8 cellular contexts compared by ENCODE assay signal in genomic region chr1:220786057-220786336, GRCh38. TPM values are rescaled to one million over a fixed set of nuclear protein-coding genes. Genes with fewer than 3 reads are reported as not detected.
DNase-seq lines count a peak whose midpoint lies in the region; ATAC-seq and TF ChIP-seq lines count a peak whose summit lies in the region.

No MANE protein-coding gene starts in this region.

- no peak overlapping the region for H4K5ac ChIP-seq in IMR-90 (ENCODE audit: low read depth, low read length)

- H3K9me3 ChIP-seq in IMR-90 (ENCODE audit: control insufficient read depth, insufficient read depth, low read length) (no peaks in the 10 kb centered on the region), gastroesophageal sphincter (no peaks in the 10 kb centered on the region), sigmoid colon (no peaks in the 10 kb centered on the region), Karpas-422 (ENCODE audit: low read length) (no peaks in the 10 kb centered on the region)

- H2AK9ac ChIP-seq in IMR-90 (replicated peaks; ENCODE audit: low read depth, low read length, poor library complexity): no peak overlapping the region

- no peak overlapping the region for H2BK20ac ChIP-seq in IMR-90 (ENCODE audit: low read depth, low read length)

- no peak overlapping the region for H4K8ac ChIP-seq in IMR-90 (ENCODE audit: low read depth in 2 of 2, low read length in 2 of 2)

- ATAC-seq in GM19397 (IDR thresholded peaks at IDR 0.05; ENCODE audit: unreplicated experiment): peak; percentile 14
- ATAC-seq in IMR-90 (ENCODE audit: low read depth): no peak
- ATAC-seq in gastroesophageal sphincter: peak; percentile 31

- intact Hi-C loops in IMR-90 (cut with micrococcal nuclease) (no loop called here), sigmoid colon (cut with DNase I) (no loop called here)

- H3K18ac ChIP-seq in IMR-90 (ENCODE audit: low read depth, low read length): no peak overlapping the region

- no peak overlapping the region for H2BK15ac ChIP-seq in IMR-90 (ENCODE audit: low read depth, low read length)

- H3K4me1 ChIP-seq in IMR-90 (ENCODE audit: control insufficient read depth, insufficient read depth, low read length): no peaks in the 10 kb centered on the region
- peaks cover 0 to 54% (median 6%) of the 10 kb centered on the region in 3 donors for H3K4me1 ChIP-seq in gastroesophageal sphincter
- H3K4me1 ChIP-seq in sigmoid colon: peaks cover 0 to 30% (median 23%) of the 10 kb centered on the region in 4 donors
- H3K4me1 ChIP-seq in Karpas-422 (ENCODE audit: low read length): no peaks in the 10 kb centered on the region

- POLR2A ChIA-PET in IMR-90 (lab: Charles Lee; ENCODE audit: unreplicated experiment): no interaction called here

- H3K27ac ChIP-seq in IMR-90 (ENCODE audit: insufficient read depth, low read length) (no peak overlapping the region), gastroesophageal sphincter (peak overlapping the region in 3 of 4 donors; percentile 48 to 81 (median 79)), sigmoid colon (peak overlapping the region; percentile 65 to 83 (median 80)), Karpas-422 (ENCODE audit: low read length) (no peak overlapping the region)

- no peak overlapping the region for H2BK120ac ChIP-seq in IMR-90 (ENCODE audit: low read depth, low read length)

- H3K36me3 ChIP-seq in IMR-90 (ENCODE audit: control insufficient read depth, insufficient read depth, low read length) (no peaks in the 10 kb centered on the region), gastroesophageal sphincter (peaks cover 0 to 38% of the 10 kb centered on the region in 2 donors), sigmoid colon (peaks cover 0 to 10% (median 0%) of the 10 kb centered on the region in 4 donors), Karpas-422 (ENCODE audit: insufficient read depth, low read length) (no peaks in the 10 kb centered on the region)

- dilution Hi-C loops in IMR-90 (cut with HindIII; ENCODE audit: low sequenced_read_pairs, unreplicated experiment): no loop called here

- H3K4me3 ChIP-seq in IMR-90 (ENCODE audit: insufficient read depth, low read depth, low read length) (no peak overlapping the region), gastroesophageal sphincter (peak overlapping the region; percentile 63 to 78), sigmoid colon (peak overlapping the region; percentile 42 to 78 (median 62)), Karpas-422 (ENCODE audit: low read length) (no peak overlapping the region)

- H3K27me3 ChIP-seq in IMR-90 (ENCODE audit: control insufficient read depth, insufficient read depth, low read length) (no peaks in the 10 kb centered on the region; the same call in 1 of the 2 replicates), gastroesophageal sphincter (no peaks in the 10 kb centered on the region), sigmoid colon (no peaks in the 10 kb centered on the region), Karpas-422 (ENCODE audit: low read length) (no peaks in the 10 kb centered on the region)

- no CpG with 5 or more reads among the region's 13 CpGs for WGBS in IMR-90 (ENCODE audit: extremely low coverage in 2 of 2, insufficient read length in 1 of 2), 2 experiments
- WGBS in gastroesophageal sphincter (ENCODE audit: low coverage in 1 of 2), 2 donors: 79 to 82% methylated on average over 2 of the region's 13 CpGs
- WGBS in sigmoid colon, 2 donors: 21 to 28% methylated on average over 13 of the region's 13 CpGs

- H2AK5ac ChIP-seq in IMR-90 (ENCODE audit: low read depth, low read length): no peak overlapping the region

- H4K20me1 ChIP-seq in IMR-90 (ENCODE audit: insufficient read depth, low read length): no peaks in the 10 kb centered on the region
- no peaks in the 10 kb centered on the region for H4K20me1 ChIP-seq in Karpas-422 (ENCODE audit: insufficient read depth, low read depth, low read length)

- H3K9me1 ChIP-seq in IMR-90 (ENCODE audit: insufficient read depth, low read length): no peaks in the 10 kb centered on the region

- TF ChIP-seq CTCF in IMR-90 (conservative IDR thresholded peaks at IDR 0.05; ENCODE audit: low read depth, low read length): no peak
- TF ChIP-seq CTCF in gastroesophageal sphincter (IDR thresholded peaks at IDR 0.05): no peak
- TF ChIP-seq CTCF in sigmoid colon (IDR thresholded peaks at IDR 0.05): peak in 1 of 4 experiments; percentile 3

- H3K4ac ChIP-seq in IMR-90 (ENCODE audit: low read depth, low read length): no peak overlapping the region

- no peak overlapping the region for H2BK5ac ChIP-seq in IMR-90 (ENCODE audit: low read depth, low read length, poor library complexity, severe bottlenecking)

- no peak overlapping the region for H3K56ac ChIP-seq in IMR-90 (ENCODE audit: extremely low read depth, insufficient read depth, low read length)

- in situ Hi-C loops in IMR-90 (cut with MboI; ENCODE audit: low sequenced_read_pairs): no loop called here

- TF ChIP-seq EP300 in gastroesophageal sphincter (IDR thresholded peaks at IDR 0.05): no peak
- TF ChIP-seq EP300 in sigmoid colon (IDR thresholded peaks at IDR 0.05): no peak

- no peaks in the 10 kb centered on the region for H3K79me2 ChIP-seq in Karpas-422 (ENCODE audit: low read length)

- H2AFZ ChIP-seq in IMR-90 (replicated peaks; ENCODE audit: low read length, poor library complexity): peak overlapping the region; percentile 69
- H2AFZ ChIP-seq in Karpas-422 (ENCODE audit: low read length): no peak overlapping the region

- no peaks in the 10 kb centered on the region for H3K79me1 ChIP-seq in IMR-90 (ENCODE audit: low read depth in 1 of 2, low read length in 2 of 2)

- no peaks in the 10 kb centered on the region for H3K9me2 ChIP-seq in Karpas-422 (replicated peaks; ENCODE audit: insufficient read depth, low read length)

- H4K91ac ChIP-seq in IMR-90 (ENCODE audit: insufficient read depth, low read depth, low read length): no peak overlapping the region

- DNase-seq in IMR-90: no peak
- DNase-seq in sigmoid colon: no peak
- no peak for DNase-seq in activated CD4-positive, CD25-positive, alpha-beta regulatory T cell (lab: John Stamatoyannopoulos, UW)
- no peak for DNase-seq in stimulated activated CD4-positive, alpha-beta T cell treated with anti-CD3 and anti-CD28 coated beads, Interleukin-2, amount 100 ng/mL, for 48 hours
- no peak for DNase-seq in Karpas-422
- no peak for DNase-seq in NCI-H1417 (lab: John Stamatoyannopoulos, UW)

- CTCF ChIA-PET in IMR-90 (lab: Yijun Ruan, JAX): interaction anchor here (1.2 to 2.4 kb wide), 2 partner anchors 10 to 18 kb away, joined by 3 to 11 read pairs; no protein-coding TSS in a partner anchor

- no peak overlapping the region for H3K23ac ChIP-seq in IMR-90 (ENCODE audit: low read depth, low read length)

- no peak for TF ChIP-seq POLR2A in IMR-90 (IDR thresholded peaks at IDR 0.05; ENCODE audit: low read depth, low read length)
- no peak for TF ChIP-seq POLR2A in gastroesophageal sphincter (IDR thresholded peaks at IDR 0.05)
- TF ChIP-seq POLR2A in sigmoid colon (IDR thresholded peaks at IDR 0.05): no peak

- H3K4me2 ChIP-seq in IMR-90 (ENCODE audit: low read depth, low read length) (no peak overlapping the region), Karpas-422 (ENCODE audit: low read depth, low read length, poor library complexity, severe bottlenecking) (no peak overlapping the region)

- H3K9ac ChIP-seq in IMR-90 (ENCODE audit: low read depth, low read length) (no peak overlapping the region), Karpas-422 (ENCODE audit: low read length) (no peak overlapping the region)

- no peak overlapping the region for H3K14ac ChIP-seq in IMR-90 (replicated peaks; ENCODE audit: low read depth, low read length)

- no TSS peak for BruUV-seq in IMR-90 (replicated peaks; lab: Mats Ljungman, UMichigan)

- TF ChIP-seq RAD21 in IMR-90 (IDR thresholded peaks at IDR 0.05; ENCODE audit: low read length): no peak

TF ChIP-seq in IMR-90, 13 proteins besides CTCF, POLR2A, EP300 and RAD21 (continues in another document):
- TF ChIP-seq RCOR1 (IDR thresholded peaks at IDR 0.05; ENCODE audit: insufficient replicate concordance, low read length): no peak
- TF ChIP-seq CEBPB (IDR thresholded peaks at IDR 0.05; ENCODE audit: low read depth, low read length): no peak
- TF ChIP-seq MAFK (IDR thresholded peaks at IDR 0.05; ENCODE audit: low read depth, low read length): no peak
- no peak for TF ChIP-seq SMC3 (IDR thresholded peaks at IDR 0.05; ENCODE audit: low read depth, low read length)
- TF ChIP-seq, protein P1, sequence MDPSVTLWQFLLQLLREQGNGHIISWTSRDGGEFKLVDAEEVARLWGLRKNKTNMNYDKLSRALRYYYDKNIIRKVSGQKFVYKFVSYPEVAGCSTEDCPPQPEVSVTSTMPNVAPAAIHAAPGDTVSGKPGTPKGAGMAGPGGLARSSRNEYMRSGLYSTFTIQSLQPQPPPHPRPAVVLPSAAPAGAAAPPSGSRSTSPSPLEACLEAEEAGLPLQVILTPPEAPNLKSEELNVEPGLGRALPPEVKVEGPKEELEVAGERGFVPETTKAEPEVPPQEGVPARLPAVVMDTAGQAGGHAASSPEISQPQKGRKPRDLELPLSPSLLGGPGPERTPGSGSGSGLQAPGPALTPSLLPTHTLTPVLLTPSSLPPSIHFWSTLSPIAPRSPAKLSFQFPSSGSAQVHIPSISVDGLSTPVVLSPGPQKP (IDR thresholded peaks at IDR 0.05; ENCODE audit: borderline replicate concordance, low read depth, low read length): no peak
- TF ChIP-seq FOS (IDR thresholded peaks at IDR 0.05; ENCODE audit: low read depth, low read length): no peak

RNA-seq across cellular contexts. Expression of gene MTARC1, which starts 0.7 kb away (rescaled TPM):
- total RNA-seq in IMR-90 (2012; rRNA removed) (0.18 and 0.28 TPM in 2 replicates), gastroesophageal sphincter (1 to 10 TPM; 3.7 to 8.1 (median 5.4) TPM), sigmoid colon (10 to 100 TPM in 2 of 4 donors, 1 to 10 TPM in 2; 5.3 to 13.2 (median 8.6) TPM)
- polyA plus RNA-seq in IMR-90 (2012; rRNA removed) (0.55 and 0.72 TPM in 2 replicates), sigmoid colon (10 to 100 TPM in 2 of 3 donors, 1 to 10 TPM in 1; 8.6 to 31.4 (median 15.6) TPM)
- polyA plus RNA-seq in IMR-90 (2012; cell fraction: cytosol; rRNA removed): 0.05 and 0.16 TPM in 2 replicates
- 0.09 and 0.33 TPM in 2 replicates for polyA plus RNA-seq in IMR-90 (2012; cell fraction: nucleus; rRNA removed; ENCODE audit: low replicate concordance)
- 0.04 TPM in 1 of 2 replicates, not detected in the other for total RNA-seq in Karpas-422 (2014; rRNA removed; shearing (Covaris generic); ENCODE audit: low replicate concordance)

RNA-seq across cellular contexts. Expression of gene MTARC2, which starts 37.9 kb away (rescaled TPM):
- total RNA-seq in IMR-90 (2012; rRNA removed) (0.36 and 0.56 TPM in 2 replicates), gastroesophageal sphincter (10 to 100 TPM; 13.0 to 32.5 (median 17.9) TPM), sigmoid colon (10 to 100 TPM; 11.4 to 22.7 (median 18.8) TPM)
- polyA plus RNA-seq in IMR-90 (2012; rRNA removed) (2.6 TPM in 2 replicates), sigmoid colon (10 to 100 TPM in 1 of 3 donors, 1 to 10 TPM in 2; 4.8 to 11.9 (median 6.0) TPM)
- polyA plus RNA-seq in IMR-90 (2012; cell fraction: cytosol; rRNA removed): 0.71 and 3.2 TPM in 2 replicates
- polyA plus RNA-seq in IMR-90 (2012; cell fraction: nucleus; rRNA removed; ENCODE audit: low replicate concordance): 8.2 and 12.5 TPM in 2 replicates
- 0.48 TPM in 1 of 2 replicates, not detected in the other for total RNA-seq in Karpas-422 (2014; rRNA removed; shearing (Covaris generic); ENCODE audit: low replicate concordance)

Comparison
In these comparisons a context has a peak if more than half of its experiments do, and no peak if none do; other contexts are left out.
1. H3K27ac ChIP-seq: peak in gastroesophageal sphincter (3 of 4) and sigmoid colon (4 of 4); none in IMR-90 (single experiment) and Karpas-422 (single experiment).
2. H3K4me3 ChIP-seq: peak in gastroesophageal sphincter (2 of 2) and sigmoid colon (4 of 4); none in IMR-90 (single experiment) and Karpas-422 (single experiment).